Comparison of ENCODE assay signal across 24 cellular contexts in the genomic region with DNA sequence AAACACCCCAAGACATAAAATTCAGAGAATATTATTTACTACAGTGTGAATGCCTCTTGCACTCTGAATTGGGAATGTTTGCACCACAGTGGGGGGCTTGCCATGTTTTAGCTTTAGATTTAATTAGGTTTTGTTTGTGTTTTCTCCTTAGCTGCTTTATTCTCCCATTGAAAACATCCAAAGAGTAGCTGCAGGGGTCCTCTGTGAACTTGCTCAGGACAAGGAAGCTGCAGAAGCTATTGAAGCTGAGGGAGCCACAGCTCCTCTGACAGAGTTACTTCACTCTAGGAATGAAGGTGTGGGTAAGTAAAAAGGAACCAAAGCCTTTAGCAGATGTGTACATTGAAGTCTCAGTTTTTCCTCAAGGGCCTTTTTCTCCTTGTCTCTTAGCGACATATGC.
"Had no signal": no experiment of that assay in that cellular context is flagged by ENCODE, and none has a peak within 500 bp of the region (broad histone marks: within the 10 kb centered on the region; RNA-seq: fewer than 3 reads in every experiment).

No MANE protein-coding gene starts in this region.

- H3K27ac Mint-ChIP-seq: activated naive CD8-positive, alpha-beta T cell treated with anti-CD3 and anti-CD28 coated beads for 36 hours had no signal

- ATAC-seq: esophagus mucosa; left cardiac atrium; mucosa of descending colon; stimulated activated naive CD8-positive, alpha-beta T cell treated with anti-CD3 and anti-CD28 coated beads, Interleukin-15, amount 100 ng/mL, for 72 hours had no signal

- H3K27me3 ChIP-seq: spleen, tibial artery had no signal

- DNase-seq: activated CD4-positive, CD25-positive, alpha-beta regulatory T cell treated with anti-CD3 and anti-CD28 coated beads, Interleukin-2, amount 50 U/mL, for 72 hours; activated CD8-positive, alpha-beta memory T cell treated with anti-CD3 and anti-CD28 coated beads, Interleukin-2, amount 50 U/mL, for 4 hours; activated naive CD4-positive, alpha-beta T cell treated with Interleukin-2 at 50 U/mL for 16 hours; activated naive CD8-positive, alpha-beta T cell treated with anti-CD3 and anti-CD28 coated beads for 36 hours; activated T-cell treated with anti-CD3 and anti-CD28 coated beads, Interleukin-2, amount 50 U/mL, for 48 hours; central memory CD4-positive, alpha-beta T cell; effector memory CD4-positive, alpha-beta T cell; glutamatergic neuron; hypothalamus; left cardiac atrium; mucosa of descending colon; retina; spleen; stimulated activated CD4-positive, alpha-beta T cell treated with anti-CD3 and anti-CD28 coated beads, Interleukin-4, amount 100 ng/mL, for 1 hour; stimulated activated naive CD8-positive, alpha-beta T cell treated with anti-CD3 and anti-CD28 coated beads, Interleukin-15, amount 100 ng/mL, for 72 hours; tibial artery had no signal

- H3K9me3 Mint-ChIP-seq: activated naive CD8-positive, alpha-beta T cell treated with anti-CD3 and anti-CD28 coated beads for 36 hours; stimulated activated naive CD8-positive, alpha-beta T cell treated with anti-CD3 and anti-CD28 coated beads, Interleukin-15, amount 100 ng/mL, for 72 hours had no signal

- H3K4me1 Mint-ChIP-seq: stimulated activated naive CD8-positive, alpha-beta T cell treated with anti-CD3 and anti-CD28 coated beads, Interleukin-15, amount 100 ng/mL, for 72 hours had no signal

- FAIRE-seq: astrocyte, colon, endothelial cell of umbilical vein, frontal cortex, islet of Langerhans had no signal

- H3K4me3 ChIP-seq: mucosa of descending colon, spleen, tibial artery had no signal

- H3K27ac ChIP-seq: spleen, tibial artery, VCaP had no signal

- H3K4me3 Mint-ChIP-seq: activated naive CD8-positive, alpha-beta T cell treated with anti-CD3 and anti-CD28 coated beads for 36 hours; stimulated activated naive CD8-positive, alpha-beta T cell treated with anti-CD3 and anti-CD28 coated beads, Interleukin-15, amount 100 ng/mL, for 72 hours had no signal

- H3K9me3 ChIP-seq: mucosa of descending colon, spleen, tibial artery had no signal

- H3K27me3 Mint-ChIP-seq: activated naive CD8-positive, alpha-beta T cell treated with anti-CD3 and anti-CD28 coated beads for 36 hours; progenitor cell of endocrine pancreas; stimulated activated naive CD8-positive, alpha-beta T cell treated with anti-CD3 and anti-CD28 coated beads, Interleukin-15, amount 100 ng/mL, for 72 hours had no signal
